In the genomic region with DNA sequence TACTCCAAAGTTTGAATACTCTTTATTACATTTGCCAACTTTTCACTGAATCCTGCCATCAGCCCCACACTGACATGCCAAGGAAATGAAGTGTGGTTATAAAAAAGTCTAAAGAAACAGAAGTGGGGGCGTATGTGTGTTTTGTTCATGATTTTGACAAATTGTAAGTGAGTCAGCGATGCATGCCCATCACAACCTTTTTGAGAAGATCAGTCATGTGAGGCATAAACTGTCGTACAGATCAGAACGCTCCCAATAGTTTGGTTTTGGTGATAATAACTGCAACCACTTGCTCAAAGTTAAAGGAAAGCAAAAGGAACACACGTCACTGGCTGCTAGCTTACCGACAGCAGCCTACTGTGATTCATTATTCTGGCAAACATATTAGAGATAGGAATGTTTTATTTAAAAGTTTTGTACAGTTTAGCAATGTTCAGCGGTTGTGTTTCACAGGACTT, we compare ENCODE assay signal across 9 cellular contexts.
DNase-seq lines count a peak whose midpoint lies in the region.
"Had no signal": no experiment of that assay in that cellular context is flagged by ENCODE, and none has a peak within 500 bp of the region (broad histone marks: within the 10 kb centered on the region; RNA-seq: fewer than 3 reads in every experiment).

No MANE protein-coding gene starts in this region.

- H3K4me1 Mint-ChIP-seq in immature natural killer cell: no peaks in the 10 kb centered on the region

- H3K27me3 Mint-ChIP-seq in immature natural killer cell (ENCODE audit: low read depth in 3 of 3): peaks cover 2 to 4% (median 2%) of the 10 kb centered on the region in 3 donors

- peaks cover 0 to 2% (median 0%) of the 10 kb centered on the region in 6 donors for H3K9me3 Mint-ChIP-seq in immature natural killer cell

- peaks cover 0 to 4% (median 4%) of the 10 kb centered on the region in 3 donors for H3K36me3 Mint-ChIP-seq in immature natural killer cell

- peak; percentile 23 for DNase-seq in stimulated activated CD4-positive, alpha-beta T cell treated with anti-CD3 and anti-CD28 coated beads, Interleukin-1b, Interleukin-23, amount 100 ng/mL, for 48 hours
- no peak for DNase-seq in stimulated activated CD4-positive, alpha-beta T cell treated with anti-CD3 and anti-CD28 coated beads, Interleukin-12 subunit alpha, Interleukin-12 subunit beta, amount 100 ng/mL, for 4 hours
- DNase-seq in amniotic stem cell (lab: John Stamatoyannopoulos, UW) (peak; percentile 16), inferior parietal cortex (ENCODE audit: extremely low spot score) (peak; percentile 6), DMS 273 treated with DMSO at 0.1 percent for 48 hours (lab: John Stamatoyannopoulos, UW) (no peak), germinal center (ENCODE audit: low spot score) (no peak), NCI-H1105 treated with DMSO at 0.1 percent for 48 hours (lab: John Stamatoyannopoulos, UW) (no peak), immature natural killer cell (no peak)
- DNase-seq: NCI-H2081 had no signal

- no peak overlapping the region for H3K27ac Mint-ChIP-seq in immature natural killer cell

- no peak overlapping the region for H3K4me3 Mint-ChIP-seq in immature natural killer cell

Comparison
In these comparisons a context has a peak if more than half of its experiments do, and no peak if none do; other contexts are left out.
1. DNase-seq: peak in stimulated activated CD4-positive, alpha-beta T cell treated with anti-CD3 and anti-CD28 coated beads, Interleukin-1b, Interleukin-23, amount 100 ng/mL, for 48 hours (single experiment), amniotic stem cell (single experiment) and inferior parietal cortex (single experiment); none in stimulated activated CD4-positive, alpha-beta T cell treated with anti-CD3 and anti-CD28 coated beads, Interleukin-12 subunit alpha, Interleukin-12 subunit beta, amount 100 ng/mL, for 4 hours (single experiment), DMS 273 treated with DMSO at 0.1 percent for 48 hours (single experiment), germinal center (single experiment), NCI-H1105 treated with DMSO at 0.1 percent for 48 hours (single experiment) and immature natural killer cell (0 of 3).